In genomic region chr9:95349109-95350038, GRCh38 we compare ENCODE assay signal across 9 cellular contexts. TPM values are rescaled to one million over a fixed set of nuclear protein-coding genes. Genes with fewer than 3 reads are reported as not detected.
DNase-seq lines count a peak whose midpoint lies in the region; ATAC-seq lines count a peak whose summit lies in the region.
"Had no signal": no experiment of that assay in that cellular context is flagged by ENCODE, and none has a peak within 500 bp of the region (broad histone marks: within the 10 kb centered on the region; RNA-seq: fewer than 3 reads in every experiment).

No MANE protein-coding gene starts in this region.

- no peak for ATAC-seq in GM19035 (IDR thresholded peaks at IDR 0.05; ENCODE audit: unreplicated experiment)

- H3K4me3 ChIP-seq in HUES48 (ENCODE audit: low read depth, low read length) (peak overlapping the region; percentile 61), iPS-15b (ENCODE audit: low read depth, low read length) (peak overlapping the region; percentile 75), skeletal muscle tissue (ENCODE audit: low read length in 3 of 3) (peak overlapping the region in 2 of 3 donors; percentile 13 to 19)

- H3K27ac Mint-ChIP-seq in activated naive CD8-positive, alpha-beta T cell treated with anti-CD3 and anti-CD28 coated beads for 36 hours = no peak overlapping the region

- H3K4me1 Mint-ChIP-seq in activated naive CD8-positive, alpha-beta T cell treated with anti-CD3 and anti-CD28 coated beads for 36 hours = no peaks in the 10 kb centered on the region

- H3K36me3 ChIP-seq in HUES48 (ENCODE audit: control insufficient read depth, insufficient read depth, low read length) = no peaks in the 10 kb centered on the region
- H3K36me3 ChIP-seq in iPS-15b (ENCODE audit: control insufficient read depth, insufficient read depth, low read length) = no peaks in the 10 kb centered on the region
- peaks cover 0 to 3% (median 0%) of the 10 kb centered on the region in 3 donors for H3K36me3 ChIP-seq in skeletal muscle tissue (ENCODE audit: control insufficient read depth in 3 of 3, insufficient read depth in 3 of 3, low read length in 3 of 3)

- H3K4me3 Mint-ChIP-seq in activated naive CD8-positive, alpha-beta T cell treated with anti-CD3 and anti-CD28 coated beads for 36 hours = peak overlapping the region; percentile 74

- H3K9me3 ChIP-seq in HUES48 (ENCODE audit: control insufficient read depth, insufficient read depth, low read length) (no peaks in the 10 kb centered on the region), iPS-15b (ENCODE audit: control insufficient read depth, insufficient read depth, low read length) (no peaks in the 10 kb centered on the region), skeletal muscle tissue (ENCODE audit: control insufficient read depth in 3 of 3, low read length in 3 of 3) (no peaks in the 10 kb centered on the region)

- H3K27me3 Mint-ChIP-seq in activated naive CD8-positive, alpha-beta T cell treated with anti-CD3 and anti-CD28 coated beads for 36 hours = peaks cover 51% of the 10 kb centered on the region

- no peaks in the 10 kb centered on the region for H3K36me3 Mint-ChIP-seq in activated naive CD8-positive, alpha-beta T cell treated with anti-CD3 and anti-CD28 coated beads for 36 hours

- H3K9me3 Mint-ChIP-seq in activated naive CD8-positive, alpha-beta T cell treated with anti-CD3 and anti-CD28 coated beads for 36 hours = no peaks in the 10 kb centered on the region

- H3K27ac ChIP-seq in HUES48 (ENCODE audit: low read depth, low read length) = no peak overlapping the region
- H3K27ac ChIP-seq in skeletal muscle tissue (ENCODE audit: low read depth, low read length) = no peak overlapping the region

- peak; percentile 25 for DNase-seq in activated naive CD8-positive, alpha-beta T cell treated with anti-CD3 and anti-CD28 coated beads for 36 hours
- DNase-seq in NCI-H187 treated with DMSO at 0.1 percent for 48 hours (lab: John Stamatoyannopoulos, UW) (no peak), hypothalamus (lab: John Stamatoyannopoulos, UW) (no peak), NCI-H1436 treated with DMSO at 0.1 percent for 48 hours (lab: John Stamatoyannopoulos, UW) (no peak)
- DNase-seq: NCI-H2171 treated with DMSO at 0.1 percent for 48 hours had no signal

- H3K9ac ChIP-seq in HUES48 (ENCODE audit: low read depth, low read length) (no peak overlapping the region), iPS-15b (ENCODE audit: low read depth, low read length) (peak overlapping the region; percentile 70), skeletal muscle tissue (ENCODE audit: low read depth in 1 of 3, low read length in 3 of 3) (no peak overlapping the region)

- H3K4me1 ChIP-seq in HUES48 (ENCODE audit: control insufficient read depth, insufficient read depth, low read length) = peaks cover 4% of the 10 kb centered on the region; the same call in 1 of the 2 replicates
- peaks cover 3% of the 10 kb centered on the region for H3K4me1 ChIP-seq in iPS-15b (ENCODE audit: control insufficient read depth, insufficient read depth, low read length)
- peaks cover 0 to 3% (median 3%) of the 10 kb centered on the region in 3 donors for H3K4me1 ChIP-seq in skeletal muscle tissue (ENCODE audit: control insufficient read depth in 3 of 3, insufficient read depth in 3 of 3, low read length in 3 of 3)

- H3K27me3 ChIP-seq in HUES48 (ENCODE audit: control insufficient read depth, insufficient read depth, low read length) (peaks cover 40% of the 10 kb centered on the region), iPS-15b (ENCODE audit: control insufficient read depth, insufficient read depth, low read length) (peaks cover 39% of the 10 kb centered on the region), skeletal muscle tissue (ENCODE audit: control insufficient read depth in 3 of 3, insufficient read depth in 3 of 3, low read length in 3 of 3) (peaks cover 15 to 18% (median 17%) of the 10 kb centered on the region in 3 donors)

RNA-seq across cellular contexts. Expression of gene FANCC, which starts 31.9 kb away (rescaled TPM):
- 10 to 100 TPM; 16.0 to 16.5 TPM for total RNA-seq in activated naive CD8-positive, alpha-beta T cell treated with anti-CD3 and anti-CD28 coated beads for 36 hours
- total RNA-seq in skeletal muscle tissue = 12.0 TPM

Comparison
In these comparisons a context has a peak if more than half of its experiments do, and no peak if none do; other contexts are left out.
1. H3K4me3 ChIP-seq: peak in every context shown above with its lines; median percentile 75 in iPS-15b; 61 in HUES48; 16 in skeletal muscle tissue.